12 cellular contexts compared by ENCODE assay signal in genomic region chr6:21208114-21208795, GRCh38.
A peak's percentile ranks its signal among the peaks of the same experiment; 100 is the strongest.
DNase-seq lines count a peak whose midpoint lies in the region; ATAC-seq and TF ChIP-seq lines count a peak whose summit lies in the region.
"Had no signal": no experiment of that assay in that cellular context is flagged by ENCODE, and none has a peak within 500 bp of the region (broad histone marks: within the 10 kb centered on the region; RNA-seq: fewer than 3 reads in every experiment).

No MANE protein-coding gene starts in this region.

- peaks cover 3 to 22% (median 13%) of the 10 kb centered on the region in 5 experiments for H3K9me3 Mint-ChIP-seq in brain

- TF ChIP-seq CTCF in brain (conservative IDR thresholded peaks at IDR 0.05), result no peak

- H3K27ac Mint-ChIP-seq in brain, result peak overlapping the region in 3 of 5 experiments; percentile 18 to 65 (median 33)

- H3K27me3 Mint-ChIP-seq in brain, result peaks cover 3% of the 10 kb centered on the region

- H3K36me3 Mint-ChIP-seq in brain, result peaks cover 63% of the 10 kb centered on the region

- H3K4me3 Mint-ChIP-seq in brain, result no peak overlapping the region

- peak; percentile 48 for DNase-seq in CD1c-positive myeloid dendritic cell (ENCODE audit: extremely low spot score)
- no peak for DNase-seq in AG08396 (ENCODE audit: low spot score)
- no peak for DNase-seq in GM19238 (ENCODE audit: insufficient read length, low spot score)
- DNase-seq in DMS153 treated with DMSO at 0.1 percent for 48 hours (lab: John Stamatoyannopoulos, UW; ENCODE audit: unreplicated experiment), result no peak
- DNase-seq: activated CD4-positive, CD25-positive, alpha-beta regulatory T cell treated with anti-CD3 and anti-CD28 coated beads, Interleukin-2, amount 50 U/mL, for 72 hours; dorsolateral prefrontal cortex; foreskin fibroblast; islet precursor cell had no signal

- peak; percentile 60 for ATAC-seq in GM19397 (IDR thresholded peaks at IDR 0.05; ENCODE audit: unreplicated experiment)
- peak; percentile 52 for ATAC-seq in HG02981 (IDR thresholded peaks at IDR 0.05; ENCODE audit: unreplicated experiment)
- ATAC-seq in HG03095 (IDR thresholded peaks at IDR 0.05; ENCODE audit: unreplicated experiment), result no peak

- H3K4me1 Mint-ChIP-seq in brain, result peaks cover 16% of the 10 kb centered on the region
